In genomic region chr2:216862628-216863027, GRCh38 we compare ENCODE assay signal across 26 cellular contexts.
"Had no signal": no experiment of that assay in that cellular context is flagged by ENCODE, and none has a peak within 500 bp of the region (broad histone marks: within the 10 kb centered on the region; RNA-seq: fewer than 3 reads in every experiment).

No MANE protein-coding gene starts in this region.

- DNase-seq: activated B cell treated with CpG ODN at 0.5 μM for 24 hours; activated CD4-positive, alpha-beta T cell treated with anti-CD3 and anti-CD28 coated beads for 36 hours; activated CD4-positive, alpha-beta T cell treated with anti-CD3 and anti-CD28 coated beads, Interleukin-2, amount 50 U/mL, for 4 hours; activated CD8-positive, alpha-beta memory T cell treated with anti-CD3 and anti-CD28 coated beads for 24 hours; activated CD8-positive, alpha-beta memory T cell treated with anti-CD3 and anti-CD28 coated beads, Interleukin-2, amount 50 U/mL, for 48 hours; activated naive CD4-positive, alpha-beta T cell; activated naive CD8-positive, alpha-beta T cell treated with anti-CD3 and anti-CD28 coated beads for 36 hours; activated T-cell treated with anti-CD3 and anti-CD28 coated beads, Interleukin-2, amount 50 U/mL, for 4 hours; colonic mucosa; dorsolateral prefrontal cortex; effector memory CD8-positive, alpha-beta T cell; foreskin melanocyte; immature natural killer cell; left ventricle myocardium inferior; naive thymus-derived CD4-positive, alpha-beta T cell; posterior cingulate gyrus; sigmoid colon; stimulated activated CD4-positive, alpha-beta T cell treated with anti-CD3 and anti-CD28 coated beads, Interleukin-15, amount 100 ng/mL, for 24 hours; testis; trophoblast cell; uterus had no signal

- H3K27ac Mint-ChIP-seq: activated B cell treated with CpG ODN at 0.5 μM for 24 hours; activated CD4-positive, alpha-beta T cell treated with anti-CD3 and anti-CD28 coated beads for 36 hours; activated naive CD8-positive, alpha-beta T cell treated with anti-CD3 and anti-CD28 coated beads for 36 hours; activated T-helper 2 cell treated with anti-CD3 and anti-CD28 coated beads, Interferon-gamma antibody, Interleukin-2, Interleukin-4, amounts not matched to agents 10 μg/mL and 5 μg/mL and 100 μg/mL, durations not matched to agents 14 hours and 24 hours and 36 hours; effector memory CD8-positive, alpha-beta T cell; naive thymus-derived CD4-positive, alpha-beta T cell; neural progenitor cell; stimulated activated memory B cell treated with anti-CD40 and anti-IgM and Interleukin-4, amounts not matched to agents 10 μg/mL and 1 μg/mL and 100 μg/mL, for 72 hours had no signal

- H3K4me3 Mint-ChIP-seq: activated B cell treated with CpG ODN at 0.5 μM for 24 hours; activated CD4-positive, alpha-beta T cell treated with anti-CD3 and anti-CD28 coated beads for 36 hours; activated naive CD8-positive, alpha-beta T cell treated with anti-CD3 and anti-CD28 coated beads for 36 hours; activated T-cell treated with anti-CD3 and anti-CD28 coated beads, Interleukin-2, amount 50 U/mL, for 4 hours; central memory CD8-positive, alpha-beta T cell; effector memory CD8-positive, alpha-beta T cell; immature natural killer cell; naive thymus-derived CD4-positive, alpha-beta T cell; neural progenitor cell; stimulated activated memory B cell treated with anti-CD40 and anti-IgM and Interleukin-4, amounts not matched to agents 10 μg/mL and 1 μg/mL and 100 μg/mL, for 72 hours had no signal

- ATAC-seq: activated CD4-positive, alpha-beta T cell treated with anti-CD3 and anti-CD28 coated beads for 36 hours; activated T-cell treated with anti-CD3 and anti-CD28 coated beads, Interleukin-2, amount 50 U/mL, for 4 hours; effector memory CD8-positive, alpha-beta T cell; esophagus mucosa; naive thymus-derived CD4-positive, alpha-beta T cell; stimulated activated memory B cell treated with anti-CD40 and anti-IgM and Interleukin-4, amounts not matched to agents 10 μg/mL and 1 μg/mL and 100 μg/mL, for 72 hours had no signal

- H3K9me3 Mint-ChIP-seq: activated B cell treated with CpG ODN at 0.5 μM for 24 hours; activated naive CD8-positive, alpha-beta T cell treated with anti-CD3 and anti-CD28 coated beads for 36 hours; activated T-cell treated with anti-CD3 and anti-CD28 coated beads, Interleukin-2, amount 50 U/mL, for 4 hours; activated T-helper 2 cell treated with anti-CD3 and anti-CD28 coated beads, Interferon-gamma antibody, Interleukin-2, Interleukin-4, amounts not matched to agents 10 μg/mL and 5 μg/mL and 100 μg/mL, durations not matched to agents 14 hours and 24 hours and 36 hours; central memory CD8-positive, alpha-beta T cell; effector memory CD8-positive, alpha-beta T cell; stimulated activated memory B cell treated with anti-CD40 and anti-IgM and Interleukin-4, amounts not matched to agents 10 μg/mL and 1 μg/mL and 100 μg/mL, for 72 hours had no signal

- H3K27me3 Mint-ChIP-seq: activated naive CD8-positive, alpha-beta T cell treated with anti-CD3 and anti-CD28 coated beads for 36 hours; stimulated activated memory B cell treated with anti-CD40 and anti-IgM and Interleukin-4, amounts not matched to agents 10 μg/mL and 1 μg/mL and 100 μg/mL, for 72 hours had no signal

- H3K36me3 Mint-ChIP-seq: activated naive CD8-positive, alpha-beta T cell treated with anti-CD3 and anti-CD28 coated beads for 36 hours; stimulated activated memory B cell treated with anti-CD40 and anti-IgM and Interleukin-4, amounts not matched to agents 10 μg/mL and 1 μg/mL and 100 μg/mL, for 72 hours had no signal

- H3K4me1 Mint-ChIP-seq: activated B cell treated with CpG ODN at 0.5 μM for 24 hours had no signal
